In the genomic region with DNA sequence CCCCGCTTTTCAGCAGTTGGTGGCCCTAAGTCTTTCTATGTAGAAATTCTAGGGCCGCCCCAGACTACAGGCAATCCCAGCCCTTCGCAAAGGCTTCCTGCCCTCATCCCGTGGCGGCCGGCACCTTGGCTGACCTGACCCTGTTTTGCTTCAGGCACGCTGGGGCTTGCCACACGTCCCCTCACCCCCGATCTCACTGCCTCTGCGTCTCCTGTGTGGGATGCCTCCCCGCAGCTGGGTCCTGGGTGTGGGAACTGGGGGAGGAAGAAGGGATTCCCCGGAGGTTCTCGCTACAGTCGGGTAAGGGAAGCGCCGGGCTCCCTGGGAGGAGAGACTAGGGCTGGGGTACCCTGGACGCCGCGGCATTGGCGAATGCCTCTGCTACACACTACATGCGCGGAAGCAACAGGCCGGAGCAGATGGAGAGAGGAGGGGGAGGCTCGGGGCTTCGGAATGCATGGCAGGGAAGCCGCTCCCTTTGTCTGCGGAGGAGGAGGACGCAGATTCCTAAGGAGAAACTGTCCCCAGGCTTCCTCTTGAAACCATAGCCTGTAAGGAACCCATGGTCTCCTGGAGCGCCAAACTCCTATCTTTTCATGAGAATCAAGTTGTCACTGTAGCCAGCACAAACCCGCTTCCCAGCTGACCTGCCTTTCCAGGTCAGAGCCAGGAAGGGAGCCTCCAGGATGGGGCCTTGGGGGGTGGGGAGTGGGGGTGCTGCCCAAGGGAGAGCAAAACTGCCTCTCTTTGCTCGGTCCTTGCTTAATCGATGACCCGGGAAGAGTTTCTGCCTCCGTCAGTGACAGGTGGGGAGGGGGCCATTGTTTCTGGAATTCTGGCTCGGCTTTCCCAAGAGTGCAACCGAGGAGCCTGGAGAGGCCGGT, we compare ENCODE assay signal across 9 cellular contexts. TPM values are rescaled to one million over a fixed set of nuclear protein-coding genes. Genes with fewer than 3 reads are reported as not detected.
DNase-seq lines count a peak whose midpoint lies in the region; ATAC-seq and TF ChIP-seq lines count a peak whose summit lies in the region.
"Had no signal": no experiment of that assay in that cellular context is flagged by ENCODE, and none has a peak within 500 bp of the region (broad histone marks: within the 10 kb centered on the region; RNA-seq: fewer than 3 reads in every experiment).

No MANE protein-coding gene starts in this region.

- DNase-seq in Right ventricle myocardium inferior (ENCODE audit: missing footprints) (peak; percentile 74), cardiac septum (ENCODE audit: low spot score) (no peak), NCI-H2227 treated with DMSO at 0.1 percent for 48 hours (lab: John Stamatoyannopoulos, UW) (peak; percentile 49), cerebellar cortex (ENCODE audit: low spot score) (peak; percentile 28), lower leg skin (ENCODE audit: low spot score in 2 of 2) (peak in 1 of 2 donors; percentile 90), testis (peak; percentile 54)
- no peak for DNase-seq in activated effector memory CD4-positive, alpha-beta T cell treated with Interleukin-2 at 50 U/mL for 16 hours

- intact Hi-C loops in Right ventricle myocardium inferior (cut with DNase I) (loop anchor here (10.0 kb wide), 2 partner anchors 251 to 511 kb away; a partner anchor contains a TSS), cardiac septum (cut with DNase I) (loop anchor here (5.0 kb wide), 1 partner anchor 259 kb away; no protein-coding TSS in a partner anchor), lower leg skin (cut with DNase I; ENCODE audit: low total_unique reads) (no loop called here), testis (cut with DNase I; ENCODE audit: low total_unique reads) (loop anchor here (5.0 to 10.0 kb wide), 2 partner anchors 34 to 111 kb away; no protein-coding TSS in a partner anchor)

- TF ChIP-seq CTCF in lower leg skin (IDR thresholded peaks at IDR 0.05) (no peak), testis (IDR thresholded peaks at IDR 0.05) (no peak)

- H3K27me3 ChIP-seq in testis, result no peaks in the 10 kb centered on the region

- H3K4me3 ChIP-seq in lower leg skin (ENCODE audit: low read depth, poor library complexity, severe bottlenecking), result peak overlapping the region; percentile 28
- H3K4me3 ChIP-seq in testis, result peak overlapping the region; percentile 69 to 70

- 5 to 7% methylated on average over 33 to 37 of the region's 37 CpGs for WGBS in lower leg skin, 2 donors
- 2 to 4% methylated on average over 24 to 37 of the region's 37 CpGs for WGBS in testis, 2 donors

- ATAC-seq in Right ventricle myocardium inferior, result no peak
- ATAC-seq in activated CD4-positive, CD25-positive, alpha-beta regulatory T cell treated with anti-CD3 and anti-CD28 coated beads, Interleukin-2, amount 50 U/mL, for 24 hours, result no peak

- H3K27ac ChIP-seq in testis, result peak overlapping the region; percentile 37 to 57

- TF ChIP-seq POLR2A in lower leg skin (IDR thresholded peaks at IDR 0.05), result no peak
- TF ChIP-seq POLR2A in testis (IDR thresholded peaks at IDR 0.05), result no peak

- H3K9me3 ChIP-seq in testis, result no peaks in the 10 kb centered on the region

- H3K4me1 ChIP-seq in testis, result peaks cover 21% of the 10 kb centered on the region

- no peaks in the 10 kb centered on the region for H3K36me3 ChIP-seq in testis (ENCODE audit: low read depth, missing control alignments)

RNA-seq across cellular contexts. Expression of a gene that starts 1.4 kb away (rescaled TPM):
- total RNA-seq in Right ventricle myocardium inferior (2.1 TPM), cardiac septum (1.5 TPM), lower leg skin (1 to 10 TPM; 1.2 to 6.4 (median 3.4) TPM), testis (10 to 100 TPM in 1 of 2 donors, 1 to 10 TPM in 1; 4.5 to 10.2 TPM)
- polyA plus RNA-seq in testis (ENCODE audit: insufficient read depth, low read depth, low replicate concordance), result 6.1 TPM

RNA-seq across cellular contexts. Expression of a gene that starts 30.7 kb away (rescaled TPM):
- total RNA-seq in Right ventricle myocardium inferior (12.0 TPM), cardiac septum (7.3 TPM), lower leg skin (10 to 100 TPM; 14.9 to 25.0 (median 20.9) TPM), testis (10 to 100 TPM; 41.5 to 43.4 TPM)
- 12.3 TPM for polyA plus RNA-seq in testis (ENCODE audit: insufficient read depth, low read depth, low replicate concordance)

RNA-seq across cellular contexts. Expression of a gene that starts 39.4 kb away (rescaled TPM):
- 18.3 TPM for total RNA-seq in Right ventricle myocardium inferior
- 4.3 TPM for total RNA-seq in cardiac septum
- total RNA-seq in lower leg skin, result 1 to 10 TPM; 2.1 to 6.9 (median 3.8) TPM
- total RNA-seq in testis, result 1 to 10 TPM in 1 of 2 donors, under 1 TPM in 1; 0.87 to 3.8 TPM
- 12.1 TPM for polyA plus RNA-seq in testis (ENCODE audit: insufficient read depth, low read depth, low replicate concordance)
- total RNA-seq: pulmonary artery endothelial cell had no signal

Comparison
In these comparisons a context has a peak if more than half of its experiments do, and no peak if none do; other contexts are left out.
1. DNase-seq: peak in Right ventricle myocardium inferior (single experiment), NCI-H2227 treated with DMSO at 0.1 percent for 48 hours (single experiment), cerebellar cortex (single experiment) and testis (single experiment); none in cardiac septum (single experiment) and activated effector memory CD4-positive, alpha-beta T cell treated with Interleukin-2 at 50 U/mL for 16 hours (single experiment).